In the genomic region with DNA sequence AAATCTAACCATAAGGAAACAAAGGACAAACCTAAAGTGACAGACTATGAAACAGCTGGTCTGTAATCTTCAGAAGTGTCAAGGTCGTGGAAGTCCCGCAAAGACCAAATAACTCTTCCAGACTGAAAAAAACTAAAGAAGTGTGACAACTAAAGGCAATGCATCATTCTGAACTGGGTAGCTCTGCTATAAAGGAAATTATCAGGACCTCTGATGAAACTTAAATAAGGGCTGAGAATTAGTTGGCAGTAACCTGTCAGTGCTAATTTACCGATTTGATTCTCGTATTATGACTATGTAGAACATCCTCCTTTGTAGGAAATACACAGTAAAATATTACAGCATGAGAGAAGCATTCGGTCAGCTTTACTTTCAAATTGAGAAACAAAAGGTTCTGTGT, we compare ENCODE assay signal across 8 cellular contexts.
DNase-seq lines count a peak whose midpoint lies in the region; ATAC-seq and TF ChIP-seq lines count a peak whose summit lies in the region.
"Not testable (repeated sequence)": the region's sequence is repeated elsewhere in the genome, so short reads cannot be mapped to it uniquely, and the experiment has no call there.

No MANE protein-coding gene starts in this region.

- POLR2A ChIA-PET in T-cell (lab: Charles Lee) = not testable (repeated sequence)

- H3K27ac ChIP-seq in stomach = peak overlapping the region in 3 of 5 donors; percentile 68 to 79 (median 77)

- not testable (repeated sequence) for H3K4me3 ChIP-seq in stomach

- H3K27me3 ChIP-seq in stomach = not testable (repeated sequence)

- ATAC-seq in GM18502 (IDR thresholded peaks at IDR 0.05; ENCODE audit: poor library complexity, unreplicated experiment) = peak; percentile 40
- peak; percentile 51 for ATAC-seq in GM19351 (IDR thresholded peaks at IDR 0.05; ENCODE audit: unreplicated experiment)
- peak; percentile 75 for ATAC-seq in HG02610 (IDR thresholded peaks at IDR 0.05; ENCODE audit: unreplicated experiment)
- ATAC-seq in HG03175 (IDR thresholded peaks at IDR 0.05; ENCODE audit: unreplicated experiment) = peak; percentile 54
- not testable (repeated sequence) for ATAC-seq in T-cell (replicated peaks in 1 of 4)
- peak; percentile 57 for ATAC-seq in activated naive CD8-positive, alpha-beta T cell treated with anti-CD3 and anti-CD28 coated beads, Interleukin-2, amount 50 U/mL, for 24 hours

- TF ChIP-seq CTCF in stomach (IDR thresholded peaks at IDR 0.05) = not testable (repeated sequence)

- not testable (repeated sequence) for H3K9me3 ChIP-seq in stomach

- H3K36me3 Mint-ChIP-seq in T-cell, immature natural killer cell: not testable (repeated sequence)
- H3K36me3 Mint-ChIP-seq in activated naive CD8-positive, alpha-beta T cell treated with anti-CD3 and anti-CD28 coated beads, Interleukin-2, amount 50 U/mL, for 24 hours (ENCODE audit: low read depth) = peaks cover 13% of the 10 kb centered on the region

- not testable (repeated sequence) for H3K36me3 ChIP-seq in stomach

- H3K4me1 ChIP-seq in stomach = peaks cover 15 to 81% (median 38%) of the 10 kb centered on the region in 4 donors

- H3K27ac Mint-ChIP-seq in T-cell = peak overlapping the region; percentile 19 to 54
- not testable (repeated sequence) for H3K27ac Mint-ChIP-seq in activated naive CD8-positive, alpha-beta T cell treated with anti-CD3 and anti-CD28 coated beads, Interleukin-2, amount 50 U/mL, for 24 hours
- peak overlapping the region in 3 of 6 donors; percentile 18 to 33 (median 20) for H3K27ac Mint-ChIP-seq in immature natural killer cell

- H3K4me3 Mint-ChIP-seq in T-cell; activated naive CD8-positive, alpha-beta T cell treated with anti-CD3 and anti-CD28 coated beads, Interleukin-2, amount 50 U/mL, for 24 hours: not testable (repeated sequence)
- H3K4me3 Mint-ChIP-seq in immature natural killer cell = peak overlapping the region; percentile 1 to 61 (median 20)

- not testable (repeated sequence) for H3K9me3 Mint-ChIP-seq in T-cell; activated naive CD8-positive, alpha-beta T cell treated with anti-CD3 and anti-CD28 coated beads, Interleukin-2, amount 50 U/mL, for 24 hours; immature natural killer cell

- not testable (repeated sequence) for H3K27me3 Mint-ChIP-seq in T-cell; activated naive CD8-positive, alpha-beta T cell treated with anti-CD3 and anti-CD28 coated beads, Interleukin-2, amount 50 U/mL, for 24 hours; immature natural killer cell (ENCODE audit: low read depth in 3 of 3)

- not testable (repeated sequence) for DNase-seq in T-cell; activated naive CD8-positive, alpha-beta T cell treated with anti-CD3 and anti-CD28 coated beads, Interleukin-2, amount 50 U/mL, for 24 hours; immature natural killer cell; stomach

- intact Hi-C loops in stomach (cut with DNase I; ENCODE audit: low total_unique reads) = not testable (repeated sequence)

- WGBS in stomach, 5 donors = 24 to 45% (median 36%) methylated on average over 2 to 3 of the region's 5 CpGs

- not testable (repeated sequence) for TF ChIP-seq EP300 in stomach (IDR thresholded peaks at IDR 0.05)

- not testable (repeated sequence) for TF ChIP-seq POLR2A in stomach (IDR thresholded peaks at IDR 0.05)

- CTCF ChIA-PET in T-cell (lab: Charles Lee) = not testable (repeated sequence)

- H3K4me1 Mint-ChIP-seq in T-cell = peaks cover 57 to 63% (median 58%) of the 10 kb centered on the region in 3 donors
- H3K4me1 Mint-ChIP-seq in activated naive CD8-positive, alpha-beta T cell treated with anti-CD3 and anti-CD28 coated beads, Interleukin-2, amount 50 U/mL, for 24 hours = peaks cover 44% of the 10 kb centered on the region
- H3K4me1 Mint-ChIP-seq in immature natural killer cell = peaks cover 47 to 74% of the 10 kb centered on the region in 2 donors
